Comparison of ENCODE assay signal across 1 cellular context in the genomic region with DNA sequence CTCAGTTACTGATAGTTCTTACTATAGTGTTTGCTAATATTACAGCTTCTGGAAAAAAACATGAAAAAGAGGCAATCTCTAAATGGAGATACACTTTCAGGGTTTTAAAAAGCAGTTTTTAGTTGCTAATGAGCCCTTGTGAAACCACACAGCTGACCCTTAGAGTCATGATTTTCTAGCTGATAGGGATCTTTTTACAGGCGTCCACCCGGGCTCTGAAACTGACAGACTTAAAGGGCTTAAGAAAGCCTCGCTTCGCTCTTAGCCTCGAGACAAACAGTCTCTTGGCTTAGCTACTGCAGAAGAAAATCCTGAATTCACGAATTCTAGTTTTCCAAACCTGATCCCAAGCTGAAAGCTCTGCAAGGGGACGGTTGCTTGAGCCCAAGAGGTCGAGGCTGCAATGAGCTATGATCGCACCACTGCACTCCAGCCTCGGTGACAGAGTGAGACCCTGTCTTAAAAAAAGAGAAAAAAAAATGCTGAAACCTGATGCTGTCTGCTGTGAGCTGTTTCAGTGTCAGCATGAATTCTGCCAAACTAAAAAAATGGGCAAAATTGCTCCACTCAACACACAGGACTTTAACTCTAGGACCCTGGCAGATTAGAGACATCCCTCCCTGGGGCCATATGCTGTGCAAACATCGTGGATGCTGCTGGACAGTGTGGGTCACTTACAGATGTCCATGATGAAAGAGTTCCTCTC.
TF ChIP-seq lines count a peak whose summit lies in the region.

No MANE protein-coding gene starts in this region.

TF ChIP-seq in HepG2, 621 proteins besides CTCF, POLR2A, EP300 and RAD21:
- TF ChIP-seq ZNF3 (CRISPR knock-in tag; IDR thresholded peaks at IDR 0.05) = no peak
- no peak for TF ChIP-seq SMAD9 (CRISPR knock-in tag; IDR thresholded peaks at IDR 0.05)
- TF ChIP-seq, protein P1, sequence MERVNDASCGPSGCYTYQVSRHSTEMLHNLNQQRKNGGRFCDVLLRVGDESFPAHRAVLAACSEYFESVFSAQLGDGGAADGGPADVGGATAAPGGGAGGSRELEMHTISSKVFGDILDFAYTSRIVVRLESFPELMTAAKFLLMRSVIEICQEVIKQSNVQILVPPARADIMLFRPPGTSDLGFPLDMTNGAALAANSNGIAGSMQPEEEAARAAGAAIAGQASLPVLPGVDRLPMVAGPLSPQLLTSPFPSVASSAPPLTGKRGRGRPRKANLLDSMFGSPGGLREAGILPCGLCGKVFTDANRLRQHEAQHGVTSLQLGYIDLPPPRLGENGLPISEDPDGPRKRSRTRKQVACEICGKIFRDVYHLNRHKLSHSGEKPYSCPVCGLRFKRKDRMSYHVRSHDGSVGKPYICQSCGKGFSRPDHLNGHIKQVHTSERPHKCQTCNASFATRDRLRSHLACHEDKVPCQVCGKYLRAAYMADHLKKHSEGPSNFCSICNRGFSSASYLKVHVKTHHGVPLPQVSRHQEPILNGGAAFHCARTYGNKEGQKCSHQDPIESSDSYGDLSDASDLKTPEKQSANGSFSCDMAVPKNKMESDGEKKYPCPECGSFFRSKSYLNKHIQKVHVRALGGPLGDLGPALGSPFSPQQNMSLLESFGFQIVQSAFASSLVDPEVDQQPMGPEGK (CRISPR knock-in tag; IDR thresholded peaks at IDR 0.05) = 0 out of 2 replicates have a peak, but pooled peaks have one; percentile 16
- TF ChIP-seq, protein P2, sequence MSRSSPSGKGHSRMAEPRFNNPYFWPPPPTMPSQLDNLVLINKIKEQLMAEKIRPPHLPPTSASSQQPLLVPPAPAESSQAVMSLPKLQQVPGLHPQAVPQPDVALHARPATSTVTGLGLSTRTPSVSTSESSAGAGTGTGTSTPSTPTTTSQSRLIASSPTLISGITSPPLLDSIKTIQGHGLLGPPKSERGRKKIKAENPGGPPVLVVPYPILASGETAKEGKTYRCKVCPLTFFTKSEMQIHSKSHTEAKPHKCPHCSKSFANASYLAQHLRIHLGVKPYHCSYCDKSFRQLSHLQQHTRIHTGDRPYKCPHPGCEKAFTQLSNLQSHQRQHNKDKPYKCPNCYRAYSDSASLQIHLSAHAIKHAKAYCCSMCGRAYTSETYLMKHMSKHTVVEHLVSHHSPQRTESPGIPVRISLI (CRISPR knock-in tag; IDR thresholded peaks at IDR 0.05; ENCODE audit: borderline replicate concordance) = peak; percentile 49; the same call in 1 of the 2 replicates
- TF ChIP-seq ZMYM3 (CRISPR knock-in tag; IDR thresholded peaks at IDR 0.05) = 0 out of 2 replicates have a peak, but pooled peaks have one; percentile 26
- TF ChIP-seq ZNF644 (CRISPR knock-in tag; IDR thresholded peaks at IDR 0.05; ENCODE audit: low read depth) = peak; percentile 84; the same call in 1 of the 2 replicates
- 0 out of 2 replicates have a peak, but pooled peaks have one; percentile 19 for TF ChIP-seq HNF4A (CRISPR knock-in tag; IDR thresholded peaks at IDR 0.05)
- no peak for TF ChIP-seq LCORL (IDR thresholded peaks at IDR 0.05)
- 0 out of 2 replicates have a peak, but pooled peaks have one; percentile 24 for TF ChIP-seq LCORL (CRISPR knock-in tag; IDR thresholded peaks at IDR 0.05)
- TF ChIP-seq SIX1 (CRISPR knock-in tag; IDR thresholded peaks at IDR 0.05; ENCODE audit: borderline replicate concordance) = peak; percentile 35; the same call in 1 of the 2 replicates
- TF ChIP-seq, protein P3, sequence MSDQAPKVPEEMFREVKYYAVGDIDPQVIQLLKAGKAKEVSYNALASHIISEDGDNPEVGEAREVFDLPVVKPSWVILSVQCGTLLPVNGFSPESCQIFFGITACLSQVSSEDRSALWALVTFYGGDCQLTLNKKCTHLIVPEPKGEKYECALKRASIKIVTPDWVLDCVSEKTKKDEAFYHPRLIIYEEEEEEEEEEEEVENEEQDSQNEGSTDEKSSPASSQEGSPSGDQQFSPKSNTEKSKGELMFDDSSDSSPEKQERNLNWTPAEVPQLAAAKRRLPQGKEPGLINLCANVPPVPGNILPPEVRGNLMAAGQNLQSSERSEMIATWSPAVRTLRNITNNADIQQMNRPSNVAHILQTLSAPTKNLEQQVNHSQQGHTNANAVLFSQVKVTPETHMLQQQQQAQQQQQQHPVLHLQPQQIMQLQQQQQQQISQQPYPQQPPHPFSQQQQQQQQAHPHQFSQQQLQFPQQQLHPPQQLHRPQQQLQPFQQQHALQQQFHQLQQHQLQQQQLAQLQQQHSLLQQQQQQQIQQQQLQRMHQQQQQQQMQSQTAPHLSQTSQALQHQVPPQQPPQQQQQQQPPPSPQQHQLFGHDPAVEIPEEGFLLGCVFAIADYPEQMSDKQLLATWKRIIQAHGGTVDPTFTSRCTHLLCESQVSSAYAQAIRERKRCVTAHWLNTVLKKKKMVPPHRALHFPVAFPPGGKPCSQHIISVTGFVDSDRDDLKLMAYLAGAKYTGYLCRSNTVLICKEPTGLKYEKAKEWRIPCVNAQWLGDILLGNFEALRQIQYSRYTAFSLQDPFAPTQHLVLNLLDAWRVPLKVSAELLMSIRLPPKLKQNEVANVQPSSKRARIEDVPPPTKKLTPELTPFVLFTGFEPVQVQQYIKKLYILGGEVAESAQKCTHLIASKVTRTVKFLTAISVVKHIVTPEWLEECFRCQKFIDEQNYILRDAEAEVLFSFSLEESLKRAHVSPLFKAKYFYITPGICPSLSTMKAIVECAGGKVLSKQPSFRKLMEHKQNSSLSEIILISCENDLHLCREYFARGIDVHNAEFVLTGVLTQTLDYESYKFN (CRISPR knock-in tag; conservative IDR thresholded peaks at IDR 0.05) = peak; percentile 33; the same call in 1 of the 2 replicates
- no peak for TF ChIP-seq ARID2 (CRISPR knock-in tag; IDR thresholded peaks at IDR 0.05; ENCODE audit: borderline replicate concordance)
- TF ChIP-seq, protein P4, sequence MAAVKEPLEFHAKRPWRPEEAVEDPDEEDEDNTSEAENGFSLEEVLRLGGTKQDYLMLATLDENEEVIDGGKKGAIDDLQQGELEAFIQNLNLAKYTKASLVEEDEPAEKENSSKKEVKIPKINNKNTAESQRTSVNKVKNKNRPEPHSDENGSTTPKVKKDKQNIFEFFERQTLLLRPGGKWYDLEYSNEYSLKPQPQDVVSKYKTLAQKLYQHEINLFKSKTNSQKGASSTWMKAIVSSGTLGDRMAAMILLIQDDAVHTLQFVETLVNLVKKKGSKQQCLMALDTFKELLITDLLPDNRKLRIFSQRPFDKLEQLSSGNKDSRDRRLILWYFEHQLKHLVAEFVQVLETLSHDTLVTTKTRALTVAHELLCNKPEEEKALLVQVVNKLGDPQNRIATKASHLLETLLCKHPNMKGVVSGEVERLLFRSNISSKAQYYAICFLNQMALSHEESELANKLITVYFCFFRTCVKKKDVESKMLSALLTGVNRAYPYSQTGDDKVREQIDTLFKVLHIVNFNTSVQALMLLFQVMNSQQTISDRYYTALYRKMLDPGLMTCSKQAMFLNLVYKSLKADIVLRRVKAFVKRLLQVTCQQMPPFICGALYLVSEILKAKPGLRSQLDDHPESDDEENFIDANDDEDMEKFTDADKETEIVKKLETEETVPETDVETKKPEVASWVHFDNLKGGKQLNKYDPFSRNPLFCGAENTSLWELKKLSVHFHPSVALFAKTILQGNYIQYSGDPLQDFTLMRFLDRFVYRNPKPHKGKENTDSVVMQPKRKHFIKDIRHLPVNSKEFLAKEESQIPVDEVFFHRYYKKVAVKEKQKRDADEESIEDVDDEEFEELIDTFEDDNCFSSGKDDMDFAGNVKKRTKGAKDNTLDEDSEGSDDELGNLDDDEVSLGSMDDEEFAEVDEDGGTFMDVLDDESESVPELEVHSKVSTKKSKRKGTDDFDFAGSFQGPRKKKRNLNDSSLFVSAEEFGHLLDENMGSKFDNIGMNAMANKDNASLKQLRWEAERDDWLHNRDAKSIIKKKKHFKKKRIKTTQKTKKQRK (IDR thresholded peaks at IDR 0.05; ENCODE audit: low read length) = no peak
- no peak for TF ChIP-seq POGZ (CRISPR knock-in tag; IDR thresholded peaks at IDR 0.05)
- TF ChIP-seq, protein P5, sequence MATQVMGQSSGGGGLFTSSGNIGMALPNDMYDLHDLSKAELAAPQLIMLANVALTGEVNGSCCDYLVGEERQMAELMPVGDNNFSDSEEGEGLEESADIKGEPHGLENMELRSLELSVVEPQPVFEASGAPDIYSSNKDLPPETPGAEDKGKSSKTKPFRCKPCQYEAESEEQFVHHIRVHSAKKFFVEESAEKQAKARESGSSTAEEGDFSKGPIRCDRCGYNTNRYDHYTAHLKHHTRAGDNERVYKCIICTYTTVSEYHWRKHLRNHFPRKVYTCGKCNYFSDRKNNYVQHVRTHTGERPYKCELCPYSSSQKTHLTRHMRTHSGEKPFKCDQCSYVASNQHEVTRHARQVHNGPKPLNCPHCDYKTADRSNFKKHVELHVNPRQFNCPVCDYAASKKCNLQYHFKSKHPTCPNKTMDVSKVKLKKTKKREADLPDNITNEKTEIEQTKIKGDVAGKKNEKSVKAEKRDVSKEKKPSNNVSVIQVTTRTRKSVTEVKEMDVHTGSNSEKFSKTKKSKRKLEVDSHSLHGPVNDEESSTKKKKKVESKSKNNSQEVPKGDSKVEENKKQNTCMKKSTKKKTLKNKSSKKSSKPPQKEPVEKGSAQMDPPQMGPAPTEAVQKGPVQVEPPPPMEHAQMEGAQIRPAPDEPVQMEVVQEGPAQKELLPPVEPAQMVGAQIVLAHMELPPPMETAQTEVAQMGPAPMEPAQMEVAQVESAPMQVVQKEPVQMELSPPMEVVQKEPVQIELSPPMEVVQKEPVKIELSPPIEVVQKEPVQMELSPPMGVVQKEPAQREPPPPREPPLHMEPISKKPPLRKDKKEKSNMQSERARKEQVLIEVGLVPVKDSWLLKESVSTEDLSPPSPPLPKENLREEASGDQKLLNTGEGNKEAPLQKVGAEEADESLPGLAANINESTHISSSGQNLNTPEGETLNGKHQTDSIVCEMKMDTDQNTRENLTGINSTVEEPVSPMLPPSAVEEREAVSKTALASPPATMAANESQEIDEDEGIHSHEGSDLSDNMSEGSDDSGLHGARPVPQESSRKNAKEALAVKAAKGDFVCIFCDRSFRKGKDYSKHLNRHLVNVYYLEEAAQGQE (IDR thresholded peaks at IDR 0.05; ENCODE audit: borderline replicate concordance in 1 of 2, low read depth in 1 of 2, low read length in 2 of 2) = no peak
- TF ChIP-seq ZNF709 (CRISPR knock-in tag; IDR thresholded peaks at IDR 0.05) = no peak
- TF ChIP-seq HDAC2 (CRISPR knock-in tag; IDR thresholded peaks at IDR 0.05) = 0 out of 2 replicates have a peak, but pooled peaks have one; percentile 35
- TF ChIP-seq, protein P6, sequence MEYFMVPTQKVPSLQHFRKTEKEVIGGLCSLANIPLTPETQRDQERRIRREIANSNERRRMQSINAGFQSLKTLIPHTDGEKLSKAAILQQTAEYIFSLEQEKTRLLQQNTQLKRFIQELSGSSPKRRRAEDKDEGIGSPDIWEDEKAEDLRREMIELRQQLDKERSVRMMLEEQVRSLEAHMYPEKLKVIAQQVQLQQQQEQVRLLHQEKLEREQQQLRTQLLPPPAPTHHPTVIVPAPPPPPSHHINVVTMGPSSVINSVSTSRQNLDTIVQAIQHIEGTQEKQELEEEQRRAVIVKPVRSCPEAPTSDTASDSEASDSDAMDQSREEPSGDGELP (IDR thresholded peaks at IDR 0.05; ENCODE audit: borderline replicate concordance, low read depth) = peak; percentile 32; the same call in 1 of the 2 replicates
- TF ChIP-seq YY1 (IDR thresholded peaks at IDR 0.05; ENCODE audit: insufficient read depth, insufficient replicate concordance, low read depth, low read length) = peak; percentile 41
- peak; percentile 62; the same call in 1 of the 2 replicates for TF ChIP-seq SIX4 (CRISPR knock-in tag; IDR thresholded peaks at IDR 0.05)
- TF ChIP-seq, protein P7, sequence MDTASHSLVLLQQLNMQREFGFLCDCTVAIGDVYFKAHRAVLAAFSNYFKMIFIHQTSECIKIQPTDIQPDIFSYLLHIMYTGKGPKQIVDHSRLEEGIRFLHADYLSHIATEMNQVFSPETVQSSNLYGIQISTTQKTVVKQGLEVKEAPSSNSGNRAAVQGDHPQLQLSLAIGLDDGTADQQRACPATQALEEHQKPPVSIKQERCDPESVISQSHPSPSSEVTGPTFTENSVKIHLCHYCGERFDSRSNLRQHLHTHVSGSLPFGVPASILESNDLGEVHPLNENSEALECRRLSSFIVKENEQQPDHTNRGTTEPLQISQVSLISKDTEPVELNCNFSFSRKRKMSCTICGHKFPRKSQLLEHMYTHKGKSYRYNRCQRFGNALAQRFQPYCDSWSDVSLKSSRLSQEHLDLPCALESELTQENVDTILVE (CRISPR knock-in tag; IDR thresholded peaks at IDR 0.05) = no peak
- TF ChIP-seq SIN3A (IDR thresholded peaks at IDR 0.05; ENCODE audit: borderline replicate concordance, low read depth, low read length) = no peak
- TF ChIP-seq, protein P8, sequence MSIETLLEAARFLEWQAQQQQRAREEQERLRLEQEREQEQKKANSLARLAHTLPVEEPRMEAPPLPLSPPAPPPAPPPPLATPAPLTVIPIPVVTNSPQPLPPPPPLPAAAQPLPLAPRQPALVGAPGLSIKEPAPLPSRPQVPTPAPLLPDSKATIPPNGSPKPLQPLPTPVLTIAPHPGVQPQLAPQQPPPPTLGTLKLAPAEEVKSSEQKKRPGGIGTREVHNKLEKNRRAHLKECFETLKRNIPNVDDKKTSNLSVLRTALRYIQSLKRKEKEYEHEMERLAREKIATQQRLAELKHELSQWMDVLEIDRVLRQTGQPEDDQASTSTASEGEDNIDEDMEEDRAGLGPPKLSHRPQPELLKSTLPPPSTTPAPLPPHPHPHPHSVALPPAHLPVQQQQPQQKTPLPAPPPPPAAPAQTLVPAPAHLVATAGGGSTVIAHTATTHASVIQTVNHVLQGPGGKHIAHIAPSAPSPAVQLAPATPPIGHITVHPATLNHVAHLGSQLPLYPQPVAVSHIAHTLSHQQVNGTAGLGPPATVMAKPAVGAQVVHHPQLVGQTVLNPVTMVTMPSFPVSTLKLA (IDR thresholded peaks at IDR 0.05) = no peak
- TF ChIP-seq NCOA2 (CRISPR knock-in tag; IDR thresholded peaks at IDR 0.05) = no peak
- TF ChIP-seq KDM4B (CRISPR knock-in tag; IDR thresholded peaks at IDR 0.05) = no peak
TF ChIP-seq in HepG2: peak in this region for 12.
